9 cellular contexts compared by ENCODE assay signal in genomic region chr9:89740722-89741121, GRCh38.
DNase-seq lines count a peak whose midpoint lies in the region; ATAC-seq, FAIRE-seq and TF ChIP-seq lines count a peak whose summit lies in the region.
"Had no signal": no experiment of that assay in that cellular context is flagged by ENCODE, and none has a peak within 500 bp of the region (broad histone marks: within the 10 kb centered on the region; RNA-seq: fewer than 3 reads in every experiment).

No MANE protein-coding gene starts in this region.

- H3K36me3 ChIP-seq in Peyer's patch (no peaks in the 10 kb centered on the region), kidney (ENCODE audit: control insufficient read depth in 1 of 2, insufficient read depth in 2 of 2, low read length in 2 of 2) (no peaks in the 10 kb centered on the region)

- H3K4me1 ChIP-seq in Peyer's patch = peaks cover 0 to 30% (median 14%) of the 10 kb centered on the region in 4 donors
- no peaks in the 10 kb centered on the region for H3K4me1 ChIP-seq in kidney (ENCODE audit: control insufficient read depth in 1 of 2, insufficient read depth in 1 of 2, low read depth in 1 of 2, low read length in 2 of 2)

- DNase-seq in GM13976 (ENCODE audit: low spot score) (peak; percentile 65), Peyer's patch (peak in 2 of 3 donors; percentile 70 to 81), kidney (peak; percentile 55), AML-193 (lab: John Stamatoyannopoulos, UW) (no peak), omental fat pad (ENCODE audit: low spot score) (no peak), erythroblast (lab: John Stamatoyannopoulos, UW) (no peak), NCI-H446 treated with DMSO at 0.1 percent for 48 hours (lab: John Stamatoyannopoulos, UW) (no peak)
- DNase-seq: NK-92 treated with Interleukin-12 subunit alpha and Interleukin-12 subunit beta, amount 100 ng/mL, for 24 hours had no signal

- no peak for TF ChIP-seq POLR2A in Peyer's patch (IDR thresholded peaks at IDR 0.05)
- no peak for TF ChIP-seq POLR2A in erythroblast (IDR thresholded peaks at IDR 0.05; ENCODE audit: low read length)

- intact Hi-C loops in kidney (cut with DNase I) = no loop called here

- H3K27ac ChIP-seq in Peyer's patch (peak overlapping the region in 1 of 4 donors; percentile 57), kidney (ENCODE audit: low read depth in 2 of 2, low read length in 2 of 2) (no peak overlapping the region)

- H3K9me3 ChIP-seq in Peyer's patch (no peaks in the 10 kb centered on the region), kidney (ENCODE audit: control insufficient read depth in 1 of 2, low read length in 2 of 2) (no peaks in the 10 kb centered on the region)

- no peaks in the 10 kb centered on the region for H3K27me3 ChIP-seq in Peyer's patch

- H3K9ac ChIP-seq in kidney (ENCODE audit: low read length in 2 of 2) = no peak overlapping the region

- TF ChIP-seq CTCF in GM13976 (IDR thresholded peaks at IDR 0.05; ENCODE audit: borderline replicate concordance, control extremely low read depth, extremely low read depth, insufficient read depth, missing control alignments) (no peak), Peyer's patch (IDR thresholded peaks at IDR 0.05) (no peak), kidney (IDR thresholded peaks at IDR 0.05; ENCODE audit: borderline replicate concordance, extremely low read depth, insufficient read depth) (no peak), omental fat pad (IDR thresholded peaks at IDR 0.05) (no peak)

- in situ Hi-C loops in GM13976 (cut with MboI; ENCODE audit: low sequenced_read_pairs, unreplicated experiment) = no loop called here

- no peak for FAIRE-seq in kidney (lab: Jason Lieb, UNC)

- ATAC-seq in GM21717 (IDR thresholded peaks at IDR 0.05; ENCODE audit: unreplicated experiment) = peak; percentile 45
- ATAC-seq in omental fat pad (ENCODE audit: low FRiP score) = no peak

- H3K4me3 ChIP-seq in Peyer's patch = no peak overlapping the region
- H3K4me3 ChIP-seq in kidney (ENCODE audit: low read length in 2 of 2) = no peak overlapping the region

Comparison
In these comparisons a context has a peak if more than half of its experiments do, and no peak if none do; other contexts are left out.
1. DNase-seq: peak in GM13976 (single experiment), Peyer's patch (2 of 3) and kidney (single experiment); none in AML-193 (0 of 2), omental fat pad (single experiment), erythroblast (0 of 2) and NCI-H446 treated with DMSO at 0.1 percent for 48 hours (single experiment).